In the genomic region with DNA sequence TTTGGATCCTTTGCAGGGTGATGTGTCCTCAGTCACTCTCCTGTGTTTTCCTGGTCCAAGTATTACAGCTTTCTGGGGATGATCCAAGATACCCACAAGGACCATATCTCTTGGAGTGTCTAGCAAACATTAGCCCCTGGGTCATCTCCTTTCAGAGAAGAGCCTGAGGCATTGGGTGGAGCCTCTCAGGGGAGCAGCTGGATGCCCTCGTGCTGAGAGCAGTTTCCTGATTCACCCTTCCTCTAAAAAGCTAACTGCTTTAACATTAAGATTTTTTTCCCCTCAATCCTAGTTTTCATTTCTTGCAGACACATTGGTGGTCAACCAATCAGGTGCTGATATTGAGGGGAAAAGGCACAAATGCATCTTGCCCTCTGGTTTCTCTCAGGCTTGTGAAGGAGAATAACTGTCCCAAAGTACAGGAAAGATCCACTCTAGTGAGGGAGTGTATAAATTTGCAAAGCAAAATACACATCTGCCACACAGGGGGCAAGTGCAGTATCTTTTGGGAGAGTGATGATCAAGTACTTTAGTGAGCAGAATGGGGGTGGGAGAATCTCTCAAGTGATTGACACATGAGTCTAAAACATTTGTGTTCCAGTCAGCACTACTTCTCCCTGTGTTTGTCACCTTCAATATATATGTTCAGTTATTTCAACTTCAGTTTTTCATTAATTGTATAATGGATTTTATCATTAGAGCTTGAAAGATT, we compare ENCODE assay signal across 9 cellular contexts. TPM values are rescaled to one million over a fixed set of nuclear protein-coding genes. Genes with fewer than 3 reads are reported as not detected.
DNase-seq lines count a peak whose midpoint lies in the region; ATAC-seq and TF ChIP-seq lines count a peak whose summit lies in the region.
"Not testable (repeated sequence)": the region's sequence is repeated elsewhere in the genome, so short reads cannot be mapped to it uniquely, and the experiment has no call there.
"Had no signal": no experiment of that assay in that cellular context is flagged by ENCODE, and none has a peak within 500 bp of the region (broad histone marks: within the 10 kb centered on the region; RNA-seq: fewer than 3 reads in every experiment).

No MANE protein-coding gene starts in this region.

- CTCF ChIA-PET in activated CD4-positive, alpha-beta T cell treated with anti-CD3 and anti-CD28 coated beads, Interleukin-2, amount 10 ng/mL, durations not matched to agents 7 days and 5 days (lab: Charles Lee), result interaction anchor here (0.6 to 1.5 kb wide), 2 partner anchors 9 to 472 kb away, joined by 3 read pairs; no protein-coding TSS in a partner anchor

- H2AFZ ChIP-seq in DND-41 (ENCODE audit: low read depth, low read length); SU-DHL-6 (ENCODE audit: low read depth, low read length, severe bottlenecking): not testable (repeated sequence)

- not testable (repeated sequence) for H3K27me3 Mint-ChIP-seq in activated CD4-positive, alpha-beta T cell treated with anti-CD3 and anti-CD28 coated beads, Interleukin-2, amount 10 ng/mL, durations not matched to agents 7 days and 5 days; activated naive CD4-positive, alpha-beta T cell treated with anti-CD3 and anti-CD28 coated beads, Interleukin-2, amount 50 U/mL, for 24 hours; naive thymus-derived CD8-positive, alpha-beta T cell

- H3F3A ChIP-seq in SU-DHL-6 (ENCODE audit: insufficient read depth), result peaks cover 30% of the 10 kb centered on the region

- peaks cover 33% of the 10 kb centered on the region for H3K4me1 Mint-ChIP-seq in activated CD4-positive, alpha-beta T cell treated with anti-CD3 and anti-CD28 coated beads, Interleukin-2, amount 10 ng/mL, durations not matched to agents 7 days and 5 days
- H3K4me1 Mint-ChIP-seq in activated naive CD4-positive, alpha-beta T cell treated with anti-CD3 and anti-CD28 coated beads, Interleukin-2, amount 50 U/mL, for 24 hours, result peaks cover 34% of the 10 kb centered on the region
- H3K4me1 Mint-ChIP-seq in naive thymus-derived CD8-positive, alpha-beta T cell, result peaks cover 11 to 51% (median 48%) of the 10 kb centered on the region in 4 donors

- H3K9ac ChIP-seq in DND-41 (ENCODE audit: low read depth, low read length), result not testable (repeated sequence)
- H3K9ac ChIP-seq in SU-DHL-6 (ENCODE audit: low read length), result peak overlapping the region; percentile 81

- peaks cover 53% of the 10 kb centered on the region for H3K36me3 Mint-ChIP-seq in activated CD4-positive, alpha-beta T cell treated with anti-CD3 and anti-CD28 coated beads, Interleukin-2, amount 10 ng/mL, durations not matched to agents 7 days and 5 days (ENCODE audit: low read depth)
- H3K36me3 Mint-ChIP-seq in activated naive CD4-positive, alpha-beta T cell treated with anti-CD3 and anti-CD28 coated beads, Interleukin-2, amount 50 U/mL, for 24 hours, result peaks cover 24% of the 10 kb centered on the region
- peaks cover 5 to 34% (median 26%) of the 10 kb centered on the region in 3 donors for H3K36me3 Mint-ChIP-seq in naive thymus-derived CD8-positive, alpha-beta T cell

- not testable (repeated sequence) for TF ChIP-seq CTCF in 22Rv1 (IDR thresholded peaks at IDR 0.05); DND-41 (IDR thresholded peaks at IDR 0.05; ENCODE audit: borderline replicate concordance, extremely low read depth, low read length, poor library complexity, severe bottlenecking); SU-DHL-6 (IDR thresholded peaks at IDR 0.05; ENCODE audit: insufficient read depth, low read length, poor library complexity, severe bottlenecking); dorsolateral prefrontal cortex (IDR thresholded peaks at IDR 0.05 in 54 of 56, conservative IDR thresholded peaks at IDR 0.05 in 2 of 56; ENCODE audit: low read depth in 1 of 56, partially characterized antibody in 56 of 56)

- not testable (repeated sequence) for ATAC-seq in DND-41 (ENCODE audit: insufficient read depth, low read depth); naive thymus-derived CD8-positive, alpha-beta T cell

- H4K20me1 ChIP-seq in DND-41 (ENCODE audit: insufficient read depth, low read length); SU-DHL-6 (ENCODE audit: low read depth, low read length): not testable (repeated sequence)

- not testable (repeated sequence) for H3K9me2 ChIP-seq in SU-DHL-6 (replicated peaks; ENCODE audit: insufficient read depth, low read length)

- peak overlapping the region; percentile 87; the same call in 1 of the 2 replicates for H3K4me2 ChIP-seq in DND-41 (ENCODE audit: insufficient read depth, low read length)
- peak overlapping the region; percentile 88 for H3K4me2 ChIP-seq in SU-DHL-6 (ENCODE audit: low read depth, low read length, poor library complexity, severe bottlenecking)

- POLR2A ChIA-PET in activated CD4-positive, alpha-beta T cell treated with anti-CD3 and anti-CD28 coated beads, Interleukin-2, amount 10 ng/mL, durations not matched to agents 7 days and 5 days (lab: Charles Lee), result not testable (repeated sequence)
- POLR2A ChIA-PET in naive thymus-derived CD8-positive, alpha-beta T cell (lab: Charles Lee), result interaction anchor here (0.6 to 1.4 kb wide), 2 partner anchors 73 to 349 kb away, joined by 3 to 5 read pairs; a partner anchor contains a TSS

- H3K36me3 ChIP-seq in DND-41 (ENCODE audit: insufficient read depth, low read length) (peaks cover 41% of the 10 kb centered on the region), SU-DHL-6 (ENCODE audit: low read length) (peaks cover 17% of the 10 kb centered on the region)

- peaks cover 13% of the 10 kb centered on the region for H3K9me3 ChIP-seq in DND-41 (ENCODE audit: insufficient read depth, low read length, severe bottlenecking)
- H3K9me3 ChIP-seq in SU-DHL-6 (ENCODE audit: insufficient read depth, low read length), result not testable (repeated sequence)

- peaks cover 36% of the 10 kb centered on the region for H3K4me1 ChIP-seq in DND-41 (ENCODE audit: insufficient read depth, low read length)

- H3K27me3 ChIP-seq in DND-41 (ENCODE audit: insufficient read depth, low read length, poor library complexity); SU-DHL-6 (ENCODE audit: low read length); dorsolateral prefrontal cortex: not testable (repeated sequence)

- peaks cover 77% of the 10 kb centered on the region for H3K79me2 ChIP-seq in DND-41 (ENCODE audit: insufficient read depth, low read length)
- peaks cover 73% of the 10 kb centered on the region for H3K79me2 ChIP-seq in SU-DHL-6 (ENCODE audit: insufficient read depth, low read length)

- not testable (repeated sequence) for DNase-seq in DND-41; activated CD4-positive, alpha-beta T cell treated with anti-CD3 and anti-CD28 coated beads, Interleukin-2, amount 10 ng/mL, durations not matched to agents 7 days and 5 days; dorsolateral prefrontal cortex; naive thymus-derived CD8-positive, alpha-beta T cell
- peak; percentile 15 for DNase-seq in NCI-H146 treated with DMSO at 0.1 percent for 48 hours (lab: John Stamatoyannopoulos, UW; ENCODE audit: unreplicated experiment)

- not testable (repeated sequence) for H3K27ac Mint-ChIP-seq in activated CD4-positive, alpha-beta T cell treated with anti-CD3 and anti-CD28 coated beads, Interleukin-2, amount 10 ng/mL, durations not matched to agents 7 days and 5 days; activated naive CD4-positive, alpha-beta T cell treated with anti-CD3 and anti-CD28 coated beads, Interleukin-2, amount 50 U/mL, for 24 hours
- peak overlapping the region in 5 of 10 donors; percentile 38 to 100 (median 71) for H3K27ac Mint-ChIP-seq in naive thymus-derived CD8-positive, alpha-beta T cell

- peak overlapping the region; percentile 47 for H3K4me3 Mint-ChIP-seq in activated CD4-positive, alpha-beta T cell treated with anti-CD3 and anti-CD28 coated beads, Interleukin-2, amount 10 ng/mL, durations not matched to agents 7 days and 5 days
- peak overlapping the region; percentile 47 for H3K4me3 Mint-ChIP-seq in activated naive CD4-positive, alpha-beta T cell treated with anti-CD3 and anti-CD28 coated beads, Interleukin-2, amount 50 U/mL, for 24 hours
- peak overlapping the region in 9 of 10 donors; percentile 26 to 99 (median 45) for H3K4me3 Mint-ChIP-seq in naive thymus-derived CD8-positive, alpha-beta T cell

- peak overlapping the region in 1 of 2 experiments; percentile 82; a peak in 2 of 4 replicates for H3K4me3 ChIP-seq in DND-41 (ENCODE audit: low read depth in 1 of 2, low read length in 2 of 2)
- H3K4me3 ChIP-seq in SU-DHL-6 (ENCODE audit: insufficient read depth, low read length, poor library complexity, severe bottlenecking), result peak overlapping the region; percentile 90
- peak overlapping the region in 39 of 59 donors; percentile 62 to 97 (median 85) for H3K4me3 ChIP-seq in dorsolateral prefrontal cortex

- peaks cover 20% of the 10 kb centered on the region for H3K9me3 Mint-ChIP-seq in activated CD4-positive, alpha-beta T cell treated with anti-CD3 and anti-CD28 coated beads, Interleukin-2, amount 10 ng/mL, durations not matched to agents 7 days and 5 days
- not testable (repeated sequence) for H3K9me3 Mint-ChIP-seq in activated naive CD4-positive, alpha-beta T cell treated with anti-CD3 and anti-CD28 coated beads, Interleukin-2, amount 50 U/mL, for 24 hours
- H3K9me3 Mint-ChIP-seq in naive thymus-derived CD8-positive, alpha-beta T cell, result peaks cover 0 to 23% (median 0%) of the 10 kb centered on the region in 9 donors

- intact Hi-C loops in dorsolateral prefrontal cortex (cut with DNase I), result loop anchor here (10.0 kb wide), 3 partner anchors 249 to 579 kb away; a partner anchor contains a TSS

- peak overlapping the region; percentile 92 for H3K27ac ChIP-seq in 22Rv1
- H3K27ac ChIP-seq in DND-41 (ENCODE audit: low read length), result not testable (repeated sequence)
- peak overlapping the region; percentile 71 for H3K27ac ChIP-seq in SU-DHL-6 (ENCODE audit: low read depth, low read length)
- peak overlapping the region in 2 of 59 donors; percentile 22 to 84 for H3K27ac ChIP-seq in dorsolateral prefrontal cortex

RNA-seq across cellular contexts. Expression of a gene that starts 2.4 kb away (rescaled TPM):
- total RNA-seq in activated CD4-positive, alpha-beta T cell treated with anti-CD3 and anti-CD28 coated beads, Interleukin-2, amount 10 ng/mL, durations not matched to agents 7 days and 5 days, result 10 to 100 TPM; 26.6 to 27.8 TPM
- 10 to 100 TPM; 24.4 to 54.4 (median 35.1) TPM for total RNA-seq in dorsolateral prefrontal cortex
- total RNA-seq in naive thymus-derived CD8-positive, alpha-beta T cell, result 10 to 100 TPM; 51.9 to 55.4 TPM
- polyA plus RNA-seq in naive thymus-derived CD8-positive, alpha-beta T cell, result 1 to 10 TPM; 2.2 to 4.9 (median 2.3) TPM
- total RNA-seq: H1 had no signal
- polyA plus RNA-seq: H1 had no signal
